9 cellular contexts compared by ENCODE assay signal in genomic region chr22:30245181-30245984, GRCh38. TPM values are rescaled to one million over a fixed set of nuclear protein-coding genes. Genes with fewer than 3 reads are reported as not detected.
A peak's percentile ranks its signal among the peaks of the same experiment; 100 is the strongest.
DNase-seq lines count a peak whose midpoint lies in the region; ATAC-seq, FAIRE-seq and TF ChIP-seq lines count a peak whose summit lies in the region.
"Had no signal": no experiment of that assay in that cellular context is flagged by ENCODE, and none has a peak within 500 bp of the region (broad histone marks: within the 10 kb centered on the region; RNA-seq: fewer than 3 reads in every experiment).

No MANE protein-coding gene starts in this region.

- no peak overlapping the region for H3K27ac Mint-ChIP-seq in CD14-positive monocyte

- no peaks in the 10 kb centered on the region for H3F3A ChIP-seq in PC-3 (ENCODE audit: low read length, unreplicated experiment)

- H3K4me3 ChIP-seq in PC-3 (ENCODE audit: low read length) (peak overlapping the region; percentile 38; the same call in 1 of the 2 replicates), endothelial cell of umbilical vein (replicated peaks in 1 of 3; ENCODE audit: insufficient read depth in 1 of 3, low read depth in 1 of 3, low read length in 3 of 3) (peak overlapping the region in 1 of 3 experiments; percentile 12), neutrophil (ENCODE audit: low read depth in 1 of 2, low read length in 1 of 2) (peak overlapping the region; percentile 63 to 66)

- DNase-seq in CD14-positive monocyte (ENCODE audit: low spot score) = no peak
- DNase-seq in PC-3 = no peak
- DNase-seq in endothelial cell of umbilical vein (ENCODE audit: low read depth, low spot score) = no peak
- DNase-seq in NCI-H1105 treated with DMSO at 0.1 percent for 48 hours (lab: John Stamatoyannopoulos, UW) = no peak
- no peak for DNase-seq in HPDE6-E6E7 (ENCODE audit: extremely low spot score)
- no peak for DNase-seq in retina
- DNase-seq: occipital lobe had no signal

- H2AFZ ChIP-seq in PC-3 (ENCODE audit: low read length) (no peak overlapping the region), endothelial cell of umbilical vein (ENCODE audit: low read depth, low read length) (no peak overlapping the region)

- H3K9me3 ChIP-seq in PC-3 (ENCODE audit: low read length) (no peaks in the 10 kb centered on the region), endothelial cell of umbilical vein (replicated peaks; ENCODE audit: control insufficient read depth, insufficient read depth, low read length) (no peaks in the 10 kb centered on the region), neutrophil (no peaks in the 10 kb centered on the region)

- no peak for TF ChIP-seq POLR2A in endothelial cell of umbilical vein (IDR thresholded peaks at IDR 0.05; ENCODE audit: low read depth, low read length)

- H4K20me1 ChIP-seq in PC-3 (ENCODE audit: low read length) (no peaks in the 10 kb centered on the region), endothelial cell of umbilical vein (replicated peaks; ENCODE audit: control insufficient read depth, extremely low read depth, insufficient read depth, low read length) (no peaks in the 10 kb centered on the region)

- FAIRE-seq in endothelial cell of umbilical vein (lab: Jason Lieb, UNC) = no peak

- dilution Hi-C loops in endothelial cell of umbilical vein (cut with MboI; ENCODE audit: extremely low pct_ligation_motif_present, low sequenced_read_pairs) = no loop called here

- H3K4me2 ChIP-seq in PC-3 (ENCODE audit: low read length) (peak overlapping the region; percentile 49), endothelial cell of umbilical vein (ENCODE audit: insufficient read depth, low read length) (peak overlapping the region; percentile 81)

- H3K4me3 Mint-ChIP-seq in CD14-positive monocyte = peak overlapping the region; percentile 56 to 90

- H3K27me3 ChIP-seq in PC-3 (ENCODE audit: low read length) (no peaks in the 10 kb centered on the region), endothelial cell of umbilical vein (ENCODE audit: control insufficient read depth in 2 of 2, insufficient read depth in 2 of 2, low read length in 2 of 2) (peaks cover 22 to 25% of the 10 kb centered on the region in 2 experiments), neutrophil (peaks cover 47% of the 10 kb centered on the region)

- intact Hi-C loops in CD14-positive monocyte (cut with micrococcal nuclease) (loop anchor here in 1 of 2 donors (10.0 kb wide), 1 partner anchor 211 kb away; no protein-coding TSS in a partner anchor), PC-3 (cut with micrococcal nuclease) (no loop called here), endothelial cell of umbilical vein (cut with micrococcal nuclease) (no loop called here)

- H3K27me3 Mint-ChIP-seq in CD14-positive monocyte (ENCODE audit: low read depth in 3 of 3) = peaks cover 47 to 61% (median 53%) of the 10 kb centered on the region in 3 donors

- ATAC-seq in PC-3 = peak; percentile 2; the same call in 1 of the 2 replicates
- ATAC-seq in HG03045 (IDR thresholded peaks at IDR 0.05; ENCODE audit: unreplicated experiment) = no peak

- TF ChIP-seq CTCF in CD14-positive monocyte (IDR thresholded peaks at IDR 0.05) = no peak
- no peak for TF ChIP-seq CTCF in PC-3 (conservative IDR thresholded peaks at IDR 0.05; ENCODE audit: low read depth, low read length)
- TF ChIP-seq CTCF in endothelial cell of umbilical vein (IDR thresholded peaks at IDR 0.05; ENCODE audit: extremely low read depth in 1 of 2, insufficient read depth in 1 of 2, low read depth in 1 of 2, low read length in 2 of 2) = no peak
- no peak for TF ChIP-seq CTCF in neutrophil (IDR thresholded peaks at IDR 0.05)

- peaks cover 46% of the 10 kb centered on the region for H3K4me1 ChIP-seq in PC-3 (ENCODE audit: insufficient read depth, low read length)
- peaks cover 11% of the 10 kb centered on the region for H3K4me1 ChIP-seq in endothelial cell of umbilical vein (ENCODE audit: control insufficient read depth, extremely low read depth, insufficient read depth, low read length)
- peaks cover 38 to 40% of the 10 kb centered on the region in 2 experiments for H3K4me1 ChIP-seq in neutrophil (ENCODE audit: control insufficient read depth in 1 of 2, insufficient read depth in 1 of 2, low read depth in 1 of 2, low read length in 1 of 2)

- H3K27ac ChIP-seq in PC-3 (ENCODE audit: low read length) = peak overlapping the region; percentile 99
- no peak overlapping the region for H3K27ac ChIP-seq in endothelial cell of umbilical vein (ENCODE audit: insufficient read depth, low read depth, low read length)
- no peak overlapping the region for H3K27ac ChIP-seq in neutrophil

- BruUV-seq in PC-3 (replicated peaks; lab: Mats Ljungman, UMichigan) (TSS peak; percentile 51), endothelial cell of umbilical vein (replicated peaks; lab: Mats Ljungman, UMichigan) (no TSS peak)

- H3K4me1 Mint-ChIP-seq in CD14-positive monocyte = peaks cover 28% of the 10 kb centered on the region

- H3K79me2 ChIP-seq in PC-3 (ENCODE audit: low read length) (peaks cover 73% of the 10 kb centered on the region), endothelial cell of umbilical vein (ENCODE audit: control insufficient read depth, insufficient read depth, low read length) (no peaks in the 10 kb centered on the region)

- H3K9me2 ChIP-seq in PC-3 (replicated peaks; ENCODE audit: low read length) = no peaks in the 10 kb centered on the region

- H3K9me1 ChIP-seq in endothelial cell of umbilical vein (replicated peaks; ENCODE audit: control insufficient read depth, extremely low read depth, insufficient read depth, low read length) = no peaks in the 10 kb centered on the region

- CTCF ChIA-PET in PC-3 (lab: Charles Lee) = no interaction called here
- CTCF ChIA-PET in endothelial cell of umbilical vein (lab: Charles Lee) = interaction anchor here (0.5 to 1.5 kb wide), 3 partner anchors 10 to 95 kb away, joined by 3 read pairs; no protein-coding TSS in a partner anchor

- POLR2A ChIA-PET in PC-3 (lab: Charles Lee; ENCODE audit: unreplicated experiment) (interaction anchor here (0.6 kb wide), 1 partner anchor 191 kb away, joined by 3 read pairs; no protein-coding TSS in a partner anchor), endothelial cell of umbilical vein (lab: Charles Lee) (no interaction called here)

- H3K36me3 Mint-ChIP-seq in CD14-positive monocyte = peaks cover 0 to 2% of the 10 kb centered on the region in 2 donors

- H3K36me3 ChIP-seq in PC-3 (ENCODE audit: low read depth, low read length) (peaks cover 38% of the 10 kb centered on the region), endothelial cell of umbilical vein (ENCODE audit: control insufficient read depth in 2 of 2, extremely low read depth in 1 of 2, insufficient read depth in 2 of 2, low read length in 2 of 2) (no peaks in the 10 kb centered on the region), neutrophil (no peaks in the 10 kb centered on the region)

- H3K9ac ChIP-seq in PC-3 (ENCODE audit: low read length) = peak overlapping the region; percentile 78
- H3K9ac ChIP-seq in endothelial cell of umbilical vein (replicated peaks; ENCODE audit: extremely low read depth, insufficient read depth, low read length) = no peak overlapping the region

- H3K9me3 Mint-ChIP-seq in CD14-positive monocyte = peaks cover 0 to 5% (median 0%) of the 10 kb centered on the region in 7 donors

TF ChIP-seq in endothelial cell of umbilical vein, 7 proteins besides CTCF, POLR2A, EP300 and RAD21 (continues in another document):
- TF ChIP-seq POLR2AphosphoS5 (IDR thresholded peaks at IDR 0.05; ENCODE audit: insufficient read depth, low read depth, low read length) (no peak), GATA2 (IDR thresholded peaks at IDR 0.05; ENCODE audit: insufficient read depth, insufficient read length, low read depth, low read length) (no peak), EZH2 (IDR thresholded peaks at IDR 0.05; ENCODE audit: borderline replicate concordance, low read depth, low read length, severe bottlenecking) (no peak), FOS (IDR thresholded peaks at IDR 0.05; ENCODE audit: borderline replicate concordance, insufficient read depth, low read length) (no peak), MYC (IDR thresholded peaks at IDR 0.05; ENCODE audit: low read depth, low read length) (no peak), JUN (IDR thresholded peaks at IDR 0.05; ENCODE audit: borderline replicate concordance, insufficient read depth, insufficient read length, low read depth) (no peak)

RNA-seq across cellular contexts. Expression of gene LIF, which starts 1.2 kb away (rescaled TPM):
- polyA plus RNA-seq in CD14-positive monocyte = not detected
- 64.1 and 71.6 TPM in 2 replicates for total RNA-seq in PC-3 (2014; rRNA removed)
- 0.27 and 0.35 TPM in 2 replicates for total RNA-seq in endothelial cell of umbilical vein
- polyA plus RNA-seq in endothelial cell of umbilical vein = 0.12 and 0.35 TPM in 2 replicates
- polyA plus RNA-seq in endothelial cell of umbilical vein (2011; cell fraction: cytosol; rRNA removed) = 0.06 and 0.16 TPM in 2 replicates
- 0.66 and 1.1 TPM in 2 replicates for polyA plus RNA-seq in endothelial cell of umbilical vein (2011; cell fraction: nucleus; rRNA removed)
- polyA plus RNA-seq in endothelial cell of umbilical vein (2012) = 0.56 and 0.87 TPM in 2 replicates
- polyA minus RNA-seq in endothelial cell of umbilical vein = 0.19 TPM in 1 of 2 replicates, not detected in the other
- polyA minus RNA-seq in endothelial cell of umbilical vein (2011; cell fraction: cytosol; rRNA and poly(A)+ RNA removed) = 1.1 TPM
- polyA minus RNA-seq in endothelial cell of umbilical vein (2011; cell fraction: nucleus; rRNA and poly(A)+ RNA removed) = 0.24 and 1.2 TPM in 2 replicates
- total RNA-seq: occipital lobe had no signal

RNA-seq across cellular contexts. Expression of gene OSM, which starts 21.3 kb away (rescaled TPM):
- polyA plus RNA-seq in CD14-positive monocyte (100 to 1,000 TPM in 1 of 2 donors, 10 to 100 TPM in 1; 48.0 to 146 TPM), endothelial cell of umbilical vein (not detected in 2 replicates)
- total RNA-seq in PC-3 (2014; rRNA removed) (not detected in 2 replicates), endothelial cell of umbilical vein (not detected in 2 replicates)
- polyA plus RNA-seq in endothelial cell of umbilical vein (2011; cell fraction: cytosol; rRNA removed) = not detected in 2 replicates
- polyA plus RNA-seq in endothelial cell of umbilical vein (2011; cell fraction: nucleus; rRNA removed) = 0.07 TPM in 1 of 2 replicates, not detected in the other
- polyA plus RNA-seq in endothelial cell of umbilical vein (2012) = not detected in 2 replicates
- polyA minus RNA-seq in endothelial cell of umbilical vein = not detected in 2 replicates
- polyA minus RNA-seq in endothelial cell of umbilical vein (2011; cell fraction: cytosol; rRNA and poly(A)+ RNA removed) = not detected
- not detected in 2 replicates for polyA minus RNA-seq in endothelial cell of umbilical vein (2011; cell fraction: nucleus; rRNA and poly(A)+ RNA removed)

RNA-seq across cellular contexts. Expression of gene CASTOR1, which starts 43.9 kb away (rescaled TPM):
- 1 to 10 TPM; 6.4 to 6.5 TPM for polyA plus RNA-seq in CD14-positive monocyte
- total RNA-seq in PC-3 (2014; rRNA removed) = 4.2 and 6.1 TPM in 2 replicates
- total RNA-seq in endothelial cell of umbilical vein = 7.2 and 8.1 TPM in 2 replicates
- 26.8 and 33.0 TPM in 2 replicates for polyA plus RNA-seq in endothelial cell of umbilical vein
- polyA plus RNA-seq in endothelial cell of umbilical vein (2011; cell fraction: cytosol; rRNA removed) = 11.7 and 14.0 TPM in 2 replicates
- polyA plus RNA-seq in endothelial cell of umbilical vein (2011; cell fraction: nucleus; rRNA removed) = 16.7 and 23.9 TPM in 2 replicates
- polyA plus RNA-seq in endothelial cell of umbilical vein (2012) = 7.7 and 11.1 TPM in 2 replicates
- polyA minus RNA-seq in endothelial cell of umbilical vein = 4.9 and 10.7 TPM in 2 replicates
- 1.7 TPM for polyA minus RNA-seq in endothelial cell of umbilical vein (2011; cell fraction: cytosol; rRNA and poly(A)+ RNA removed)
- 6.8 and 7.1 TPM in 2 replicates for polyA minus RNA-seq in endothelial cell of umbilical vein (2011; cell fraction: nucleus; rRNA and poly(A)+ RNA removed)

Comparison
In these comparisons a context has a peak if more than half of its experiments do, and no peak if none do; other contexts are left out.
1. RNA of gene LIF, which starts 1.2 kb away (total RNA-seq): 64.1 to 71.6 TPM in PC-3; 0.27 to 0.35 TPM in endothelial cell of umbilical vein; every median in the first group is over 10 times any median in the second.